Comparison of ENCODE assay signal across 2 cellular contexts in genomic region chr3:48707157-48707556, GRCh38.
TF ChIP-seq lines count a peak whose summit lies in the region.

No MANE protein-coding gene starts in this region.

TF ChIP-seq in GM23338, 12 proteins besides CTCF, POLR2A, EP300 and RAD21:
- TF ChIP-seq STAT1 (IDR thresholded peaks at IDR 0.05; ENCODE audit: unreplicated experiment) (no peak), NANOG (IDR thresholded peaks at IDR 0.05; ENCODE audit: borderline replicate concordance) (no peak), REST (IDR thresholded peaks at IDR 0.05; ENCODE audit: unreplicated experiment) (no peak), EZH2 (IDR thresholded peaks at IDR 0.05; ENCODE audit: low read depth, unreplicated experiment) (no peak), ZNF331 (CRISPR knock-in tag; IDR thresholded peaks at IDR 0.05; ENCODE audit: low read depth) (no peak)

TF ChIP-seq in K562, 482 proteins besides CTCF, POLR2A, EP300 and RAD21:
- TF ChIP-seq SAFB (IDR thresholded peaks at IDR 0.05; ENCODE audit: borderline replicate concordance, low read depth, low read length) = no peak
- no peak for TF ChIP-seq HOXB6 (CRISPR knock-in tag; IDR thresholded peaks at IDR 0.05; ENCODE audit: borderline replicate concordance)
- TF ChIP-seq MED1 (CRISPR knock-in tag; IDR thresholded peaks at IDR 0.05; ENCODE audit: borderline replicate concordance) = no peak
- TF ChIP-seq TRIM24 (IDR thresholded peaks at IDR 0.05) = no peak
- no peak for TF ChIP-seq ZNF592 (IDR thresholded peaks at IDR 0.05)
- no peak for TF ChIP-seq PTBP1 (IDR thresholded peaks at IDR 0.05; ENCODE audit: low read depth, low read length)
- no peak for TF ChIP-seq CHD2 (IDR thresholded peaks at IDR 0.05; ENCODE audit: low read depth, low read length)
- TF ChIP-seq KLF16 (IDR thresholded peaks at IDR 0.05) = no peak
- no peak for TF ChIP-seq EHMT2 (IDR thresholded peaks at IDR 0.05)
- no peak for TF ChIP-seq FUS (optimal IDR thresholded peaks at IDR 0.05; ENCODE audit: low read depth, low read length)
- no peak for TF ChIP-seq ZNF282 (CRISPR knock-in tag; IDR thresholded peaks at IDR 0.05)
- TF ChIP-seq NR3C1 (CRISPR knock-in tag; IDR thresholded peaks at IDR 0.05) = no peak
- TF ChIP-seq AFF4 (CRISPR knock-in tag; IDR thresholded peaks at IDR 0.05) = no peak
- TF ChIP-seq FOXJ2 (tag; IDR thresholded peaks at IDR 0.05) = no peak
- no peak for TF ChIP-seq PYGO2 (tag; IDR thresholded peaks at IDR 0.05)
- no peak for TF ChIP-seq XRCC3 (IDR thresholded peaks at IDR 0.05)
